In the genomic region with DNA sequence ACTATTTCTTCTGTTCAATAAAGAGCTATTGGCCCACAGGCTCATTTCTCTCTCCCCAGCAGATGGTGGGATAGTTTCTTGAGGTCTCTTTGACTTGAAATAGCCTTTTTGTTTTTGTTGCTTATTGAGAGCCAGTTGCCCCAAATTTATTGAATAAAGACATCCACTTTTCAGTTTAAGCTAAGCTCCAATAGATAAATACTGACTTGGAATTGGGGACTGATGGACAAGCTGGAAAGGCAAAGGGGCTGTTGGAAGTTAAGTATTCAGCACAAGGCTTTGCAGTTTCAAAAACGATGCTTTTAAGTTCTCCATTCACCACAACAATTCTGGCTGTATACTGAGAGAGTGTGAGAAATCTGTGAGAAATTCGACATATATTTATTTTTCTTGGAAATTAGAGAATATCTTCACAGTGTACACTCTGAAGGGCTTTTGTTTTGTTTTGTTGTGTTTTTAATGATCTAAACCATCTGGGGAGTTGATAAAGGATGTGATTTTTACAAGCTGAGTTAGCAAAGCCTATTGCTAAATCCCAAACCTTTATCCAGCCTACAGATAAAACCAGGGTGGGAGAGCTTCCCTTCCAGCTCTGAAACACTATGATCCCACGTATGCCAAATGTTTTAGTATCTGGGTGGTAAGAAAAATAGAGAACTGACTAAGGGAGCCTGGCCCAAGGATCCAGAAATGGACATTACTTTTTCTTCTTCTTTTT, we compare ENCODE assay signal across 12 cellular contexts.
DNase-seq lines count a peak whose midpoint lies in the region; ATAC-seq, FAIRE-seq and TF ChIP-seq lines count a peak whose summit lies in the region.
"Had no signal": no experiment of that assay in that cellular context is flagged by ENCODE, and none has a peak within 500 bp of the region (broad histone marks: within the 10 kb centered on the region; RNA-seq: fewer than 3 reads in every experiment).

No MANE protein-coding gene starts in this region.

- H3K4me1 Mint-ChIP-seq in astrocyte (ENCODE audit: low read depth, unreplicated experiment), result peaks cover 5% of the 10 kb centered on the region

- FAIRE-seq in astrocyte (lab: Jason Lieb, UNC), result peak; percentile 9
- FAIRE-seq: G401.6 had no signal

- H3K4me2 ChIP-seq in astrocyte (ENCODE audit: low read length), result peak overlapping the region; percentile 88

- peaks cover 3% of the 10 kb centered on the region for H3K27me3 Mint-ChIP-seq in astrocyte (ENCODE audit: low read depth, unreplicated experiment)

- no peaks in the 10 kb centered on the region for H3K9me3 ChIP-seq in astrocyte (ENCODE audit: insufficient read depth, low read depth, low read length)
- no peaks in the 10 kb centered on the region for H3K9me3 ChIP-seq in heart right ventricle
- H3K9me3 ChIP-seq: spleen had no signal

- no peaks in the 10 kb centered on the region for H3K9me3 Mint-ChIP-seq in astrocyte (ENCODE audit: unreplicated experiment)

- peak; percentile 23 for DNase-seq in GM03348 (ENCODE audit: low spot score)
- peak; percentile 80 for DNase-seq in astrocyte (ENCODE audit: low read depth)
- DNase-seq in heart right ventricle, result no peak
- DNase-seq in sciatic nerve (ENCODE audit: low spot score), result no peak
- no peak for DNase-seq in GM13977 (ENCODE audit: low spot score)
- DNase-seq in islet precursor cell, result no peak
- DNase-seq in H7, result no peak
- DNase-seq: activated CD4-positive, alpha-beta T cell treated with anti-CD3 and anti-CD28 coated beads for 4 hours; spleen had no signal

- TF ChIP-seq CTCF in astrocyte (IDR thresholded peaks at IDR 0.05; ENCODE audit: insufficient read depth, low read depth, low read length), result no peak
- TF ChIP-seq CTCF in heart right ventricle (IDR thresholded peaks at IDR 0.05), result no peak
- TF ChIP-seq CTCF in GM13977 (IDR thresholded peaks at IDR 0.05; ENCODE audit: extremely low read depth, insufficient read depth, missing control alignments), result no peak

- no peak overlapping the region for H2AFZ ChIP-seq in astrocyte (ENCODE audit: low read depth, low read length)

- no peak overlapping the region for H3K4me3 Mint-ChIP-seq in astrocyte (ENCODE audit: unreplicated experiment)
- H3K4me3 Mint-ChIP-seq: dendritic cell treated with granulocyte-macrophage colony-stimulating factor and Interleukin-4, amounts not matched to agents 40 ng/mL and 50 ng/mL, for 4 days had no signal

- no peaks in the 10 kb centered on the region for H3K36me3 Mint-ChIP-seq in astrocyte (ENCODE audit: low read depth, unreplicated experiment)

- H3K36me3 ChIP-seq in astrocyte (ENCODE audit: insufficient read depth, low read length) (no peaks in the 10 kb centered on the region), heart right ventricle (no peaks in the 10 kb centered on the region), H7 (replicated peaks; ENCODE audit: control insufficient read depth, insufficient read depth, low read length) (no peaks in the 10 kb centered on the region)
- H3K36me3 ChIP-seq: spleen had no signal

- H3K27ac ChIP-seq in astrocyte (ENCODE audit: low read depth, low read length) (no peak overlapping the region), heart right ventricle (peak overlapping the region; percentile 59 to 94 (median 84))

- in situ Hi-C loops in GM13977 (cut with MboI; ENCODE audit: low pct_unique_long_range_greater_than_20kb, low sequenced_read_pairs, unreplicated experiment), result no loop called here

- H4K20me1 ChIP-seq in astrocyte (ENCODE audit: insufficient read depth, low read length), result no peaks in the 10 kb centered on the region

- H3K27me3 ChIP-seq in astrocyte (ENCODE audit: insufficient read depth, low read length) (no peaks in the 10 kb centered on the region), heart right ventricle (no peaks in the 10 kb centered on the region), H7 (ENCODE audit: control insufficient read depth, insufficient read depth, low read length) (peaks cover 6% of the 10 kb centered on the region; the same call in 1 of the 2 replicates)
- H3K27me3 ChIP-seq: spleen had no signal

- H3K4me3 ChIP-seq in astrocyte (ENCODE audit: insufficient read depth, low read depth, low read length) (no peak overlapping the region), heart right ventricle (no peak overlapping the region), H7 (ENCODE audit: insufficient read depth, low read depth, low read length) (no peak overlapping the region)

- H3K9ac ChIP-seq in astrocyte (ENCODE audit: low read length), result no peak overlapping the region

- no peaks in the 10 kb centered on the region for H3K79me2 ChIP-seq in astrocyte (ENCODE audit: insufficient read depth, low read length)

- intact Hi-C loops in heart right ventricle (cut with DNase I) (loop anchor here in 4 of 10 donors (2.0 to 10.0 kb wide), 6 partner anchors 45 to 785 kb away; partner anchors contain the start of gene NFIB (in 1 of the 4)), sciatic nerve (cut with DNase I) (no loop called here)

- H3K4me1 ChIP-seq in astrocyte (ENCODE audit: insufficient read depth, low read length) (peaks cover 9% of the 10 kb centered on the region), heart right ventricle (peaks cover 6 to 50% (median 39%) of the 10 kb centered on the region in 9 donors)

- peak in 7 of 8 donors; percentile 39 to 64 (median 59) for ATAC-seq in heart right ventricle
- ATAC-seq in sciatic nerve, result peak; percentile 59
- ATAC-seq in GM18909 (IDR thresholded peaks at IDR 0.05; ENCODE audit: poor library complexity, unreplicated experiment), result no peak

- WGBS in heart right ventricle, 2 donors, result 43 to 45% methylated on average over 3 of the region's 3 CpGs

- H3K27ac Mint-ChIP-seq in astrocyte (ENCODE audit: unreplicated experiment), result no peak overlapping the region
- H3K27ac Mint-ChIP-seq: dendritic cell treated with granulocyte-macrophage colony-stimulating factor and Interleukin-4, amounts not matched to agents 40 ng/mL and 50 ng/mL, for 4 days had no signal

Comparison
In these comparisons a context has a peak if more than half of its experiments do, and no peak if none do; other contexts are left out.
1. DNase-seq: peak in GM03348 (single experiment) and astrocyte (single experiment); none in heart right ventricle (0 of 2), sciatic nerve (single experiment), GM13977 (single experiment), islet precursor cell (single experiment) and H7 (single experiment).